ENCODE assay signal across 11 cellular contexts in genomic region chr10:75508239-75508813, GRCh38.
A peak's percentile ranks its signal among the peaks of the same experiment; 100 is the strongest.
DNase-seq lines count a peak whose midpoint lies in the region; ATAC-seq lines count a peak whose summit lies in the region.
"Had no signal": no experiment of that assay in that cellular context is flagged by ENCODE, and none has a peak within 500 bp of the region (broad histone marks: within the 10 kb centered on the region; RNA-seq: fewer than 3 reads in every experiment).

No MANE protein-coding gene starts in this region.

- peak; percentile 90 for DNase-seq in A172 (ENCODE audit: low spot score)
- peak; percentile 84 for DNase-seq in HS-5 (ENCODE audit: low read depth)
- no peak for DNase-seq in adipocyte (ENCODE audit: low read depth)
- peak; percentile 64 for DNase-seq in left kidney (ENCODE audit: low read depth, low spot score)
- DNase-seq in NCI-H510A (lab: John Stamatoyannopoulos, UW), result no peak
- DNase-seq in head of caudate nucleus, result no peak
- DNase-seq in NCI-H1092 (lab: John Stamatoyannopoulos, UW), result no peak
- DNase-seq: activated CD4-positive, CD25-positive, alpha-beta regulatory T cell treated with anti-CD3 and anti-CD28 coated beads, Interleukin-2, amount 50 U/mL, for 72 hours; activated naive CD4-positive, alpha-beta T cell; Peyer's patch had no signal

- H3K9me3 ChIP-seq in adipocyte (ENCODE audit: control insufficient read depth, low read length), result no peaks in the 10 kb centered on the region
- H3K9me3 ChIP-seq: Peyer's patch had no signal

- H3K4me3 ChIP-seq in adipocyte (ENCODE audit: low read length), result peak overlapping the region; percentile 18
- H3K4me3 ChIP-seq: Peyer's patch had no signal

- peaks cover 39% of the 10 kb centered on the region for H3K4me1 ChIP-seq in adipocyte (ENCODE audit: control insufficient read depth, insufficient read depth, low read length)
- H3K4me1 ChIP-seq: Peyer's patch had no signal

- peak overlapping the region; percentile 34 for H3K9ac ChIP-seq in adipocyte (ENCODE audit: low read length)

- no peak for ATAC-seq in HG02852 (IDR thresholded peaks at IDR 0.05; ENCODE audit: unreplicated experiment)

- H3K27me3 ChIP-seq in adipocyte (replicated peaks; ENCODE audit: control insufficient read depth, insufficient read depth, low read length), result no peaks in the 10 kb centered on the region
- H3K27me3 ChIP-seq: Peyer's patch had no signal

- H3K36me3 ChIP-seq in adipocyte (ENCODE audit: control insufficient read depth, insufficient read depth, low read length, severe bottlenecking), result no peaks in the 10 kb centered on the region
- H3K36me3 ChIP-seq: Peyer's patch had no signal

- intact Hi-C loops in head of caudate nucleus (cut with DNase I), result no loop called here

Comparison
In these comparisons a context has a peak if more than half of its experiments do, and no peak if none do; other contexts are left out.
1. DNase-seq: peak in A172 (single experiment), HS-5 (single experiment) and left kidney (single experiment); none in adipocyte (single experiment), NCI-H510A (single experiment), head of caudate nucleus (0 of 42) and NCI-H1092 (single experiment).